Comparison of ENCODE assay signal across 11 cellular contexts in the genomic region with DNA sequence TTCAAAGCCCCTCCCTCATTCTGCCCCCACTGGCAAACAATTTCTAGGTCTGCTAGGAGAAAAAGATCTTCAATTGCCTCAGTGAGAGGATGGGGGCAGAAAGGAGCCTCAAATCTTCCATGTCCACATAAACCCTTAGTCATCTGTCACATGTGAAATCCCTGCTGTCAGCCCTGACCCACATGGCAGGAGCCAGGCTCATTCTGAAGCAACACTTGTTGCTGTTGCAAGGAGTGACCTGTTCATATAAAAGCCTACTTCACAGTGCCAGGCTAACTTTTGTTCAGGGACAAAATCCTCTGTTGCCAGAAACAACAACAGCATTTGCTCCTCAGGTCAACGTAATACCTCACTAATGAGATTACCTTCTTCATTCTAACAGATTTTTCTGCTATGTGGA.
DNase-seq lines count a peak whose midpoint lies in the region; ATAC-seq and TF ChIP-seq lines count a peak whose summit lies in the region.
"Had no signal": no experiment of that assay in that cellular context is flagged by ENCODE, and none has a peak within 500 bp of the region (broad histone marks: within the 10 kb centered on the region; RNA-seq: fewer than 3 reads in every experiment).

No MANE protein-coding gene starts in this region.

- H2AFZ ChIP-seq in mammary epithelial cell (ENCODE audit: low read depth, low read length): no peak overlapping the region

- dilution Hi-C loops in mammary epithelial cell (cut with HindIII; ENCODE audit: low sequenced_read_pairs): no loop called here

- 100% methylated on average over 1 of the region's 1 CpG for WGBS in mammary epithelial cell (ENCODE audit: low coverage, missing lambda C conversion rate)
- WGBS in right lobe of liver (ENCODE audit: insufficient coverage, low coverage, low lambda C conversion rate, missing lambda C conversion rate): 22% methylated on average over 1 of the region's 1 CpG

- no peaks in the 10 kb centered on the region for H3K36me3 ChIP-seq in mammary epithelial cell (ENCODE audit: insufficient read depth, low read length)
- no peaks in the 10 kb centered on the region for H3K36me3 ChIP-seq in right lobe of liver
- H3K36me3 ChIP-seq: colonic mucosa had no signal

- H3K4me3 ChIP-seq in mammary epithelial cell (replicated peaks in 1 of 3; ENCODE audit: insufficient read depth in 1 of 3, low read depth in 2 of 3, low read length in 3 of 3): no peak overlapping the region
- no peak overlapping the region for H3K4me3 ChIP-seq in right lobe of liver
- H3K4me3 ChIP-seq: colonic mucosa had no signal

- CTCF ChIA-PET in mammary epithelial cell (lab: Charles Lee; ENCODE audit: low non-redundant PET): no interaction called here

- H3K9me3 ChIP-seq in mammary epithelial cell (replicated peaks; ENCODE audit: insufficient read depth, low read length) (no peaks in the 10 kb centered on the region), right lobe of liver (no peaks in the 10 kb centered on the region)
- H3K9me3 ChIP-seq: colonic mucosa had no signal

- peak; percentile 40 for TF ChIP-seq POLR2A in right lobe of liver (IDR thresholded peaks at IDR 0.05)

- peak; percentile 68 to 88 (median 80) for ATAC-seq in right lobe of liver
- no peak for ATAC-seq in HG02642 (IDR thresholded peaks at IDR 0.05; ENCODE audit: poor library complexity, unreplicated experiment)
- ATAC-seq in GM18873 (IDR thresholded peaks at IDR 0.05; ENCODE audit: low FRiP score, unreplicated experiment): no peak
- ATAC-seq: activated T-cell treated with anti-CD3 and anti-CD28 coated beads, Interleukin-2, amount 50 U/mL, for 72 hours had no signal

- no peaks in the 10 kb centered on the region for H3K79me2 ChIP-seq in mammary epithelial cell (ENCODE audit: insufficient read depth, low read length)

- TF ChIP-seq CTCF in mammary epithelial cell (conservative IDR thresholded peaks at IDR 0.05 in 1 of 2, IDR thresholded peaks at IDR 0.05 in 1 of 2; ENCODE audit: extremely low read depth in 1 of 2, insufficient read depth in 1 of 2, low read depth in 1 of 2, low read length in 2 of 2): peak in 1 of 2 donors; percentile 27
- peak in 2 of 4 donors; percentile 8 to 14 for TF ChIP-seq CTCF in right lobe of liver (IDR thresholded peaks at IDR 0.05)

- DNase-seq in AML-193 (lab: John Stamatoyannopoulos, UW) (peak; percentile 89 to 96), MV-4-11 (lab: John Stamatoyannopoulos, UW) (peak; percentile 83), mammary epithelial cell (peak; percentile 49), right lobe of liver (peak; percentile 66 to 89 (median 78)), NCI-H446 treated with DMSO at 0.1 percent for 48 hours (lab: John Stamatoyannopoulos, UW) (no peak), OCI-M2 (lab: John Stamatoyannopoulos, UW; ENCODE audit: unreplicated experiment) (no peak)
- DNase-seq: activated T-cell treated with anti-CD3 and anti-CD28 coated beads, Interleukin-2, amount 50 U/mL, for 72 hours; colonic mucosa; NCI-H1417 had no signal

- no peak overlapping the region for H3K27ac ChIP-seq in mammary epithelial cell (ENCODE audit: insufficient read depth, low read depth, low read length)
- peak overlapping the region; percentile 17 to 80 (median 49) for H3K27ac ChIP-seq in right lobe of liver
- H3K27ac ChIP-seq: colonic mucosa had no signal

- H3K27me3 ChIP-seq in mammary epithelial cell (ENCODE audit: insufficient read depth, low read length) (no peaks in the 10 kb centered on the region), right lobe of liver (no peaks in the 10 kb centered on the region)
- H3K27me3 ChIP-seq: colonic mucosa had no signal

- H3K4me1 ChIP-seq in mammary epithelial cell (ENCODE audit: insufficient read depth, low read length) (no peaks in the 10 kb centered on the region), right lobe of liver (peaks cover 0 to 36% (median 13%) of the 10 kb centered on the region in 4 donors)
- H3K4me1 ChIP-seq: colonic mucosa had no signal

- no peak overlapping the region for H3K9ac ChIP-seq in mammary epithelial cell (ENCODE audit: insufficient read depth, low read length)

- BruUV-seq in mammary epithelial cell (replicated peaks; lab: Mats Ljungman, UMichigan): no TSS peak

- no peaks in the 10 kb centered on the region for H4K20me1 ChIP-seq in mammary epithelial cell (ENCODE audit: insufficient read depth, low read length)

- intact Hi-C loops in mammary epithelial cell (cut with micrococcal nuclease): no loop called here
- intact Hi-C loops in right lobe of liver (cut with DNase I): loop anchor here in 1 of 2 donors (5.0 kb wide), 1 partner anchor 71 kb away; a partner anchor contains a TSS

- H3K4me2 ChIP-seq in mammary epithelial cell (ENCODE audit: insufficient read depth, low read depth, low read length): no peak overlapping the region

- in situ Hi-C loops in mammary epithelial cell (cut with MboI; ENCODE audit: low sequenced_read_pairs in 2 of 2): no loop called here

Comparison
In these comparisons a context has a peak if more than half of its experiments do, and no peak if none do; other contexts are left out.
1. DNase-seq: peak in AML-193 (2 of 2), MV-4-11 (single experiment), mammary epithelial cell (single experiment) and right lobe of liver (3 of 3); none in NCI-H446 treated with DMSO at 0.1 percent for 48 hours (single experiment) and OCI-M2 (single experiment).
2. ATAC-seq: peak in right lobe of liver (4 of 4); none in HG02642 (single experiment) and GM18873 (single experiment).